ENCODE assay signal across 1 cellular context in the genomic region with DNA sequence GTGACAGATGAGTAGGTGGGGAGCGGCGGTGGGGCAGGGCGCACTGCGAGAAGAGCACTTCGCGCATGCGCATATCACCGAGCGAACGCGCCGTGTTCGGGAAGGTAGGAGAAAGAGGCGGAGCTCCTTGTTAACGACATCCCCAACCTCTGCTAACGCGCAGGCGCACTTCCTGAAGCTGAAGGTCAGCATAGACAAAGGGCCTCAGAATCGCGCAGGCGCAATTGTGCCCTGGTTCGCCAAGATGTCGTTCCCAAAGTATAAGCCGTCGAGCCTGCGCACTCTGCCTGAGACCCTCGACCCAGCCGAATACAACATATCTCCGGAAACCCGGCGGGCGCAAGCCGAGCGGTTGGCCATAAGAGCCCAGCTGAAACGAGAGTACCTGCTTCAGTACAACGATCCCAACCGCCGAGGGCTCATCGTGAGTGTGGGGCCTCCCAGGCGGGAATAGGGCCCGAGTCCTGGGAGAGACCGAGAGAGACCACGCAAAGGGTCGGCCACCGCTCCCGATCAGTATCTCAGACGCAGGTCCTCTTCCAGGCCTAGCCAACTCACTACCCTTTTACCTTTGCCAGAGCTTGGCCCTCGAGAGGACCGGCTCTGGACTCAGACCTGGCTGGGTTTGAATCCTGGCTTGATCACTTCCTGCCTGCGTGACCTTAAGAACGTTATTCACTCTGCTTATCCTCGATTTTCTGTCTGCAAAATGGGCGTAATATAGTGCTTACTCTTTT.
TF ChIP-seq lines count a peak whose summit lies in the region.

A gene (plus strand): TSS at position 221 of the 737 bp plus-strand sequence. CDS start 24 bp downstream, at position 245.

TF ChIP-seq in HepG2, 621 proteins besides CTCF, POLR2A, EP300 and RAD21 (continued from another document and continues in another):
- TF ChIP-seq, protein P1, sequence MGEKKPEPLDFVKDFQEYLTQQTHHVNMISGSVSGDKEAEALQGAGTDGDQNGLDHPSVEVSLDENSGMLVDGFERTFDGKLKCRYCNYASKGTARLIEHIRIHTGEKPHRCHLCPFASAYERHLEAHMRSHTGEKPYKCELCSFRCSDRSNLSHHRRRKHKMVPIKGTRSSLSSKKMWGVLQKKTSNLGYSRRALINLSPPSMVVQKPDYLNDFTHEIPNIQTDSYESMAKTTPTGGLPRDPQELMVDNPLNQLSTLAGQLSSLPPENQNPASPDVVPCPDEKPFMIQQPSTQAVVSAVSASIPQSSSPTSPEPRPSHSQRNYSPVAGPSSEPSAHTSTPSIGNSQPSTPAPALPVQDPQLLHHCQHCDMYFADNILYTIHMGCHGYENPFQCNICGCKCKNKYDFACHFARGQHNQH (CRISPR knock-in tag; IDR thresholded peaks at IDR 0.05): peak; percentile 72; the same call in 1 of the 2 replicates
- TF ChIP-seq, protein P2, sequence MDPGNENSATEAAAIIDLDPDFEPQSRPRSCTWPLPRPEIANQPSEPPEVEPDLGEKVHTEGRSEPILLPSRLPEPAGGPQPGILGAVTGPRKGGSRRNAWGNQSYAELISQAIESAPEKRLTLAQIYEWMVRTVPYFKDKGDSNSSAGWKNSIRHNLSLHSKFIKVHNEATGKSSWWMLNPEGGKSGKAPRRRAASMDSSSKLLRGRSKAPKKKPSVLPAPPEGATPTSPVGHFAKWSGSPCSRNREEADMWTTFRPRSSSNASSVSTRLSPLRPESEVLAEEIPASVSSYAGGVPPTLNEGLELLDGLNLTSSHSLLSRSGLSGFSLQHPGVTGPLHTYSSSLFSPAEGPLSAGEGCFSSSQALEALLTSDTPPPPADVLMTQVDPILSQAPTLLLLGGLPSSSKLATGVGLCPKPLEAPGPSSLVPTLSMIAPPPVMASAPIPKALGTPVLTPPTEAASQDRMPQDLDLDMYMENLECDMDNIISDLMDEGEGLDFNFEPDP (CRISPR knock-in tag; conservative IDR thresholded peaks at IDR 0.05): no peak
- no peak for TF ChIP-seq MAZ (IDR thresholded peaks at IDR 0.05; ENCODE audit: borderline replicate concordance, low read depth, low read length)
- peak; percentile 72; the same call in 1 of the 2 replicates for TF ChIP-seq MAZ (CRISPR knock-in tag; IDR thresholded peaks at IDR 0.05; ENCODE audit: low read depth)
- TF ChIP-seq ZNF841 (CRISPR knock-in tag; IDR thresholded peaks at IDR 0.05; ENCODE audit: borderline replicate concordance): no peak
- peak; percentile 65; the same call in 1 of the 2 replicates for TF ChIP-seq GATAD1 (CRISPR knock-in tag; IDR thresholded peaks at IDR 0.05)
- TF ChIP-seq, protein P3, sequence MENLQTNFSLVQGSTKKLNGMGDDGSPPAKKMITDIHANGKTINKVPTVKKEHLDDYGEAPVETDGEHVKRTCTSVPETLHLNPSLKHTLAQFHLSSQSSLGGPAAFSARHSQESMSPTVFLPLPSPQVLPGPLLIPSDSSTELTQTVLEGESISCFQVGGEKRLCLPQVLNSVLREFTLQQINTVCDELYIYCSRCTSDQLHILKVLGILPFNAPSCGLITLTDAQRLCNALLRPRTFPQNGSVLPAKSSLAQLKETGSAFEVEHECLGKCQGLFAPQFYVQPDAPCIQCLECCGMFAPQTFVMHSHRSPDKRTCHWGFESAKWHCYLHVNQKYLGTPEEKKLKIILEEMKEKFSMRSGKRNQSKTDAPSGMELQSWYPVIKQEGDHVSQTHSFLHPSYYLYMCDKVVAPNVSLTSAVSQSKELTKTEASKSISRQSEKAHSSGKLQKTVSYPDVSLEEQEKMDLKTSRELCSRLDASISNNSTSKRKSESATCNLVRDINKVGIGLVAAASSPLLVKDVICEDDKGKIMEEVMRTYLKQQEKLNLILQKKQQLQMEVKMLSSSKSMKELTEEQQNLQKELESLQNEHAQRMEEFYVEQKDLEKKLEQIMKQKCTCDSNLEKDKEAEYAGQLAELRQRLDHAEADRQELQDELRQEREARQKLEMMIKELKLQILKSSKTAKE (CRISPR knock-in tag; IDR thresholded peaks at IDR 0.05; ENCODE audit: borderline replicate concordance): no peak
- TF ChIP-seq EEA1 (CRISPR knock-in tag; IDR thresholded peaks at IDR 0.05; ENCODE audit: borderline replicate concordance): no peak; the same call in 1 of the 2 replicates
- TF ChIP-seq ZNF468 (CRISPR knock-in tag; IDR thresholded peaks at IDR 0.05): no peak
- TF ChIP-seq HOXA3 (CRISPR knock-in tag; IDR thresholded peaks at IDR 0.05): peak; percentile 38; the same call in 1 of the 2 replicates
- TF ChIP-seq, protein P4, sequence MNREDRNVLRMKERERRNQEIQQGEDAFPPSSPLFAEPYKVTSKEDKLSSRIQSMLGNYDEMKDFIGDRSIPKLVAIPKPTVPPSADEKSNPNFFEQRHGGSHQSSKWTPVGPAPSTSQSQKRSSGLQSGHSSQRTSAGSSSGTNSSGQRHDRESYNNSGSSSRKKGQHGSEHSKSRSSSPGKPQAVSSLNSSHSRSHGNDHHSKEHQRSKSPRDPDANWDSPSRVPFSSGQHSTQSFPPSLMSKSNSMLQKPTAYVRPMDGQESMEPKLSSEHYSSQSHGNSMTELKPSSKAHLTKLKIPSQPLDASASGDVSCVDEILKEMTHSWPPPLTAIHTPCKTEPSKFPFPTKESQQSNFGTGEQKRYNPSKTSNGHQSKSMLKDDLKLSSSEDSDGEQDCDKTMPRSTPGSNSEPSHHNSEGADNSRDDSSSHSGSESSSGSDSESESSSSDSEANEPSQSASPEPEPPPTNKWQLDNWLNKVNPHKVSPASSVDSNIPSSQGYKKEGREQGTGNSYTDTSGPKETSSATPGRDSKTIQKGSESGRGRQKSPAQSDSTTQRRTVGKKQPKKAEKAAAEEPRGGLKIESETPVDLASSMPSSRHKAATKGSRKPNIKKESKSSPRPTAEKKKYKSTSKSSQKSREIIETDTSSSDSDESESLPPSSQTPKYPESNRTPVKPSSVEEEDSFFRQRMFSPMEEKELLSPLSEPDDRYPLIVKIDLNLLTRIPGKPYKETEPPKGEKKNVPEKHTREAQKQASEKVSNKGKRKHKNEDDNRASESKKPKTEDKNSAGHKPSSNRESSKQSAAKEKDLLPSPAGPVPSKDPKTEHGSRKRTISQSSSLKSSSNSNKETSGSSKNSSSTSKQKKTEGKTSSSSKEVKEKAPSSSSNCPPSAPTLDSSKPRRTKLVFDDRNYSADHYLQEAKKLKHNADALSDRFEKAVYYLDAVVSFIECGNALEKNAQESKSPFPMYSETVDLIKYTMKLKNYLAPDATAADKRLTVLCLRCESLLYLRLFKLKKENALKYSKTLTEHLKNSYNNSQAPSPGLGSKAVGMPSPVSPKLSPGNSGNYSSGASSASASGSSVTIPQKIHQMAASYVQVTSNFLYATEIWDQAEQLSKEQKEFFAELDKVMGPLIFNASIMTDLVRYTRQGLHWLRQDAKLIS (CRISPR knock-in tag; IDR thresholded peaks at IDR 0.05): no peak
- peak; percentile 74; the same call in 1 of the 3 replicates for TF ChIP-seq MXI1 (IDR thresholded peaks at IDR 0.05; ENCODE audit: borderline replicate concordance, low read depth, low read length)
- TF ChIP-seq, protein P5, sequence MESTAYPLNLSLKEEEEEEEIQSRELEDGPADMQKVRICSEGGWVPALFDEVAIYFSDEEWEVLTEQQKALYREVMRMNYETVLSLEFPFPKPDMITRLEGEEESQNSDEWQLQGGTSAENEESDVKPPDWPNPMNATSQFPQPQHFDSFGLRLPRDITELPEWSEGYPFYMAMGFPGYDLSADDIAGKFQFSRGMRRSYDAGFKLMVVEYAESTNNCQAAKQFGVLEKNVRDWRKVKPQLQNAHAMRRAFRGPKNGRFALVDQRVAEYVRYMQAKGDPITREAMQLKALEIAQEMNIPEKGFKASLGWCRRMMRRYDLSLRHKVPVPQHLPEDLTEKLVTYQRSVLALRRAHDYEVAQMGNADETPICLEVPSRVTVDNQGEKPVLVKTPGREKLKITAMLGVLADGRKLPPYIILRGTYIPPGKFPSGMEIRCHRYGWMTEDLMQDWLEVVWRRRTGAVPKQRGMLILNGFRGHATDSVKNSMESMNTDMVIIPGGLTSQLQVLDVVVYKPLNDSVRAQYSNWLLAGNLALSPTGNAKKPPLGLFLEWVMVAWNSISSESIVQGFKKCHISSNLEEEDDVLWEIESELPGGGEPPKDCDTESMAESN (CRISPR knock-in tag; conservative IDR thresholded peaks at IDR 0.05): no peak
- TF ChIP-seq, protein P6, sequence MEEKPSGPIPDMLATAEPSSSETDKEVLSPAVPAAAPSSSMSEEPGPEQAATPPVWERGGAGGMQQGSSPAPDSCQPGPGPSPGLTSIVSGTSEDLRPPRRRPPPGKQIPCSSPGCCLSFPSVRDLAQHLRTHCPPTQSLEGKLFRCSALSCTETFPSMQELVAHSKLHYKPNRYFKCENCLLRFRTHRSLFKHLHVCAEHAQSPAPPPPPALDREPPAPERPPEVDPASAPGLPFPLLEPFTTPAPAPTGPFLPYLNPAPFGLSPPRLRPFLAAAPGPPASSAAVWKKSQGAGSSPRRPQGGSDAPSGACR (CRISPR knock-in tag; IDR thresholded peaks at IDR 0.05): no peak
- TF ChIP-seq ZNF562 (CRISPR knock-in tag; IDR thresholded peaks at IDR 0.05; ENCODE audit: borderline replicate concordance): no peak
- TF ChIP-seq, protein P7, sequence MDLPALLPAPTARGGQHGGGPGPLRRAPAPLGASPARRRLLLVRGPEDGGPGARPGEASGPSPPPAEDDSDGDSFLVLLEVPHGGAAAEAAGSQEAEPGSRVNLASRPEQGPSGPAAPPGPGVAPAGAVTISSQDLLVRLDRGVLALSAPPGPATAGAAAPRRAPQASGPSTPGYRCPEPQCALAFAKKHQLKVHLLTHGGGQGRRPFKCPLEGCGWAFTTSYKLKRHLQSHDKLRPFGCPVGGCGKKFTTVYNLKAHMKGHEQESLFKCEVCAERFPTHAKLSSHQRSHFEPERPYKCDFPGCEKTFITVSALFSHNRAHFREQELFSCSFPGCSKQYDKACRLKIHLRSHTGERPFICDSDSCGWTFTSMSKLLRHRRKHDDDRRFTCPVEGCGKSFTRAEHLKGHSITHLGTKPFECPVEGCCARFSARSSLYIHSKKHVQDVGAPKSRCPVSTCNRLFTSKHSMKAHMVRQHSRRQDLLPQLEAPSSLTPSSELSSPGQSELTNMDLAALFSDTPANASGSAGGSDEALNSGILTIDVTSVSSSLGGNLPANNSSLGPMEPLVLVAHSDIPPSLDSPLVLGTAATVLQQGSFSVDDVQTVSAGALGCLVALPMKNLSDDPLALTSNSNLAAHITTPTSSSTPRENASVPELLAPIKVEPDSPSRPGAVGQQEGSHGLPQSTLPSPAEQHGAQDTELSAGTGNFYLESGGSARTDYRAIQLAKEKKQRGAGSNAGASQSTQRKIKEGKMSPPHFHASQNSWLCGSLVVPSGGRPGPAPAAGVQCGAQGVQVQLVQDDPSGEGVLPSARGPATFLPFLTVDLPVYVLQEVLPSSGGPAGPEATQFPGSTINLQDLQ (CRISPR knock-in tag; IDR thresholded peaks at IDR 0.05): no peak
- TF ChIP-seq, protein P8, sequence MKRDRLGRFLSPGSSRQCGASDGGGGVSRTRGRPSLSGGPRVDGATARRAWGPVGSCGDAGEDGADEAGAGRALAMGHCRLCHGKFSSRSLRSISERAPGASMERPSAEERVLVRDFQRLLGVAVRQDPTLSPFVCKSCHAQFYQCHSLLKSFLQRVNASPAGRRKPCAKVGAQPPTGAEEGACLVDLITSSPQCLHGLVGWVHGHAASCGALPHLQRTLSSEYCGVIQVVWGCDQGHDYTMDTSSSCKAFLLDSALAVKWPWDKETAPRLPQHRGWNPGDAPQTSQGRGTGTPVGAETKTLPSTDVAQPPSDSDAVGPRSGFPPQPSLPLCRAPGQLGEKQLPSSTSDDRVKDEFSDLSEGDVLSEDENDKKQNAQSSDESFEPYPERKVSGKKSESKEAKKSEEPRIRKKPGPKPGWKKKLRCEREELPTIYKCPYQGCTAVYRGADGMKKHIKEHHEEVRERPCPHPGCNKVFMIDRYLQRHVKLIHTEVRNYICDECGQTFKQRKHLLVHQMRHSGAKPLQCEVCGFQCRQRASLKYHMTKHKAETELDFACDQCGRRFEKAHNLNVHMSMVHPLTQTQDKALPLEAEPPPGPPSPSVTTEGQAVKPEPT (CRISPR knock-in tag; IDR thresholded peaks at IDR 0.05; ENCODE audit: low read depth): peak; percentile 83; the same call in 1 of the 2 replicates
- TF ChIP-seq, protein P9, sequence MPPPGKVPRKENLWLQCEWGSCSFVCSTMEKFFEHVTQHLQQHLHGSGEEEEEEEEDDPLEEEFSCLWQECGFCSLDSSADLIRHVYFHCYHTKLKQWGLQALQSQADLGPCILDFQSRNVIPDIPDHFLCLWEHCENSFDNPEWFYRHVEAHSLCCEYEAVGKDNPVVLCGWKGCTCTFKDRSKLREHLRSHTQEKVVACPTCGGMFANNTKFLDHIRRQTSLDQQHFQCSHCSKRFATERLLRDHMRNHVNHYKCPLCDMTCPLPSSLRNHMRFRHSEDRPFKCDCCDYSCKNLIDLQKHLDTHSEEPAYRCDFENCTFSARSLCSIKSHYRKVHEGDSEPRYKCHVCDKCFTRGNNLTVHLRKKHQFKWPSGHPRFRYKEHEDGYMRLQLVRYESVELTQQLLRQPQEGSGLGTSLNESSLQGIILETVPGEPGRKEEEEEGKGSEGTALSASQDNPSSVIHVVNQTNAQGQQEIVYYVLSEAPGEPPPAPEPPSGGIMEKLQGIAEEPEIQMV (CRISPR knock-in tag; IDR thresholded peaks at IDR 0.05; ENCODE audit: low read depth): no peak
- TF ChIP-seq DPF2 (CRISPR knock-in tag; IDR thresholded peaks at IDR 0.05; ENCODE audit: borderline replicate concordance, low read depth): no peak
- no peak for TF ChIP-seq PLRG1 (conservative IDR thresholded peaks at IDR 0.05)
- no peak for TF ChIP-seq ELF3 (CRISPR knock-in tag; IDR thresholded peaks at IDR 0.05)
- no peak for TF ChIP-seq ATRX (CRISPR knock-in tag; IDR thresholded peaks at IDR 0.05; ENCODE audit: borderline replicate concordance)
- no peak for TF ChIP-seq SRSF1 (optimal IDR thresholded peaks at IDR 0.05; ENCODE audit: low read depth, low read length)
- TF ChIP-seq YEATS4 (CRISPR knock-in tag; IDR thresholded peaks at IDR 0.05; ENCODE audit: borderline replicate concordance): peak; percentile 70
- TF ChIP-seq ZNF570 (CRISPR knock-in tag; IDR thresholded peaks at IDR 0.05; ENCODE audit: borderline replicate concordance): 0 out of 2 replicates have a peak, but pooled peaks have one; percentile 39
- TF ChIP-seq, protein P10, sequence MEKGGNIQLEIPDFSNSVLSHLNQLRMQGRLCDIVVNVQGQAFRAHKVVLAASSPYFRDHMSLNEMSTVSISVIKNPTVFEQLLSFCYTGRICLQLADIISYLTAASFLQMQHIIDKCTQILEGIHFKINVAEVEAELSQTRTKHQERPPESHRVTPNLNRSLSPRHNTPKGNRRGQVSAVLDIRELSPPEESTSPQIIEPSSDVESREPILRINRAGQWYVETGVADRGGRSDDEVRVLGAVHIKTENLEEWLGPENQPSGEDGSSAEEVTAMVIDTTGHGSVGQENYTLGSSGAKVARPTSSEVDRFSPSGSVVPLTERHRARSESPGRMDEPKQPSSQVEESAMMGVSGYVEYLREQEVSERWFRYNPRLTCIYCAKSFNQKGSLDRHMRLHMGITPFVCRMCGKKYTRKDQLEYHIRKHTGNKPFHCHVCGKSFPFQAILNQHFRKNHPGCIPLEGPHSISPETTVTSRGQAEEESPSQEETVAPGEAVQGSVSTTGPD (CRISPR knock-in tag; IDR thresholded peaks at IDR 0.05): no peak
- TF ChIP-seq MED13 (CRISPR knock-in tag; IDR thresholded peaks at IDR 0.05): no peak
- TF ChIP-seq, protein P11, sequence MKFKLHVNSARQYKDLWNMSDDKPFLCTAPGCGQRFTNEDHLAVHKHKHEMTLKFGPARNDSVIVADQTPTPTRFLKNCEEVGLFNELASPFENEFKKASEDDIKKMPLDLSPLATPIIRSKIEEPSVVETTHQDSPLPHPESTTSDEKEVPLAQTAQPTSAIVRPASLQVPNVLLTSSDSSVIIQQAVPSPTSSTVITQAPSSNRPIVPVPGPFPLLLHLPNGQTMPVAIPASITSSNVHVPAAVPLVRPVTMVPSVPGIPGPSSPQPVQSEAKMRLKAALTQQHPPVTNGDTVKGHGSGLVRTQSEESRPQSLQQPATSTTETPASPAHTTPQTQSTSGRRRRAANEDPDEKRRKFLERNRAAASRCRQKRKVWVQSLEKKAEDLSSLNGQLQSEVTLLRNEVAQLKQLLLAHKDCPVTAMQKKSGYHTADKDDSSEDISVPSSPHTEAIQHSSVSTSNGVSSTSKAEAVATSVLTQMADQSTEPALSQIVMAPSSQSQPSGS (CRISPR knock-in tag; IDR thresholded peaks at IDR 0.05): no peak; the same call in 1 of the 2 replicates
